Comparison of ENCODE assay signal across 8 cellular contexts in the genomic region with DNA sequence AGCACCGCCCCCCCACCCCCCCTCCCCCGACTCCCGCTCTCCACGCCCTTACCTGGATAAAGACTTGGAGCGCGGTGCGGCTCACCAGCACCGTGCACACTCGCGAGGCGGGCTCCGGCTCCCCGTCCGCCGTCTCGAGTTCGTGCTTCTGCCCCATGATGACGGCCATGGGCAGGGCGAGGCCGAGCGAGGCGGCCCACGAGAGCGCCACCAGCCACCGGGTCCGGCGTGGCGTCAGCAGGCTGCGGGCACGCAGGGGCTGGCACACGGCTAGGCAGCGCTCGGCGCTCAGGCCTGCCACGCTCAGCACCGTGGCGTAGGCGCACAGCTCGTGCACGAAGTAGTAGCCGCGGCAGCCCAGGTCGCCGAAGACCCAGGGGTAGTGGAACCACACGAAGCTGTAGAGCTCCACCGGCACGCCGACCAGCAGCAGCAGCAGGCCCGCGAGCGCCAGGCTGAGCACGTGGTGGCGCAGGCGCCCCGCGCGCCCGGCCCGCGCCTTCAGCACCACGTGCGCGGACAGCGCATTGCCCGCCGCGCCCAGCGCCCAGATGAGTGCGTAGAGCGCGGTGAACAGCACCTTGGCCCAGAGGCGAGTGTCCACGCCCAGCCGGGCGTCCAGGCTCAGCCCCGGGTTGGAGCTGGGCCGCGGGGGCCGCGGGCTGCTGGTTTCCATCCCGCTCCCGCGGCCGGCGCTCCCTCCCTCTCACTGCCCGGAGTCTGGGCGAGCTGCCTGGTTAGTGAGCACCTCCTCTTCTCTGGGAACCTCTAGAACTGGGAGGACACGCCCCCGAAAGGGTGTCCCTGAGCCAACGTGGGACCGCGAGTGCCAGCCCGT. TPM values are rescaled to one million over a fixed set of nuclear protein-coding genes. Genes with fewer than 3 reads are reported as not detected.
DNase-seq lines count a peak whose midpoint lies in the region; ATAC-seq, FAIRE-seq and TF ChIP-seq lines count a peak whose summit lies in the region.

A gene with protein sequence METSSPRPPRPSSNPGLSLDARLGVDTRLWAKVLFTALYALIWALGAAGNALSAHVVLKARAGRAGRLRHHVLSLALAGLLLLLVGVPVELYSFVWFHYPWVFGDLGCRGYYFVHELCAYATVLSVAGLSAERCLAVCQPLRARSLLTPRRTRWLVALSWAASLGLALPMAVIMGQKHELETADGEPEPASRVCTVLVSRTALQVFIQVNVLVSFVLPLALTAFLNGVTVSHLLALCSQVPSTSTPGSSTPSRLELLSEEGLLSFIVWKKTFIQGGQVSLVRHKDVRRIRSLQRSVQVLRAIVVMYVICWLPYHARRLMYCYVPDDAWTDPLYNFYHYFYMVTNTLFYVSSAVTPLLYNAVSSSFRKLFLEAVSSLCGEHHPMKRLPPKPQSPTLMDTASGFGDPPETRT (minus strand): TSS at position 742 of the 838 bp plus-strand sequence. CDS start 66 bp downstream, at position 676.

- H3K36me3 ChIP-seq in Panc1 (ENCODE audit: control insufficient read depth, insufficient read depth, low read length): no peaks in the 10 kb centered on the region

- DNase-seq in AG08396 (ENCODE audit: low spot score) (peak; percentile 88), Panc1 (ENCODE audit: low read depth, low spot score) (no peak), lung microvascular endothelial cell (ENCODE audit: low read depth in 2 of 2) (peak; percentile 64 to 84), substantia nigra (lab: John Stamatoyannopoulos, UW) (peak in 39 of 49 donors; percentile 23 to 87 (median 61)), H54 (ENCODE audit: insufficient read length, low spot score) (no peak), Calu3 (no peak)
- no peak for DNase-seq in effector memory CD8-positive, alpha-beta T cell

- BruUV-seq in Panc1 (replicated peaks; lab: Mats Ljungman, UMichigan) (no TSS peak), Calu3 (replicated peaks; lab: Mats Ljungman, UMichigan) (no TSS peak)

- no peaks in the 10 kb centered on the region for H3K36me3 Mint-ChIP-seq in effector memory CD8-positive, alpha-beta T cell (ENCODE audit: insufficient read depth)
- no peaks in the 10 kb centered on the region for H3K36me3 Mint-ChIP-seq in Calu3 (ENCODE audit: insufficient read depth, unreplicated experiment)

- H3K27ac ChIP-seq in Panc1 (ENCODE audit: low read length) (no peak within 1 kb of the TSS), substantia nigra (ENCODE audit: low read depth, low read length, poor library complexity, severe bottlenecking) (no peak within 1 kb of the TSS)

- no peak for FAIRE-seq in H54 (lab: Jason Lieb, UNC)

- ATAC-seq in Panc1 (peak; percentile 88), HG02884 (IDR thresholded peaks at IDR 0.05; ENCODE audit: unreplicated experiment) (no peak)
- peak; percentile 36 for ATAC-seq in effector memory CD8-positive, alpha-beta T cell (replicated peaks)

- no peak for TF ChIP-seq CTCF in Panc1 (IDR thresholded peaks at IDR 0.05)
- TF ChIP-seq CTCF in Calu3 (IDR thresholded peaks at IDR 0.05; ENCODE audit: unreplicated experiment): no peak

- no peak within 1 kb of the TSS for H3K4me3 Mint-ChIP-seq in effector memory CD8-positive, alpha-beta T cell
- H3K4me3 Mint-ChIP-seq in Calu3 (ENCODE audit: low read depth, unreplicated experiment): no peak within 1 kb of the TSS

- H3K27me3 ChIP-seq in Panc1 (ENCODE audit: control insufficient read depth, insufficient read depth, low read length): peaks cover 7% of the 10 kb centered on the region; the same call in 1 of the 2 replicates

- H3K27me3 Mint-ChIP-seq in effector memory CD8-positive, alpha-beta T cell: peaks cover 32 to 53% of the 10 kb centered on the region in 2 donors
- H3K27me3 Mint-ChIP-seq in Calu3 (ENCODE audit: unreplicated experiment): peaks cover 34% of the 10 kb centered on the region

- peaks cover 0 to 2% of the 10 kb centered on the region in 2 donors for H3K4me1 Mint-ChIP-seq in effector memory CD8-positive, alpha-beta T cell (ENCODE audit: low read depth in 2 of 2)
- no peaks in the 10 kb centered on the region for H3K4me1 Mint-ChIP-seq in Calu3 (ENCODE audit: low read depth, unreplicated experiment)

- CTCF ChIA-PET in Panc1 (lab: Charles Lee) (no interaction called here), Calu3 (lab: Charles Lee) (no interaction called here)

- intact Hi-C loops in Panc1 (cut with micrococcal nuclease; ENCODE audit: unreplicated experiment): no loop called here
- intact Hi-C loops in Calu3 (cut with micrococcal nuclease; ENCODE audit: unreplicated experiment): no loop called here

- no peaks in the 10 kb centered on the region for H3K9me3 ChIP-seq in Panc1 (ENCODE audit: control insufficient read depth, insufficient read depth, low read depth, low read length)

- H3K4me1 ChIP-seq in Panc1 (ENCODE audit: control insufficient read depth, insufficient read depth, low read length): no peaks in the 10 kb centered on the region

- H3K27ac Mint-ChIP-seq in effector memory CD8-positive, alpha-beta T cell: no peak within 1 kb of the TSS
- H3K27ac Mint-ChIP-seq in Calu3 (ENCODE audit: unreplicated experiment): no peak within 1 kb of the TSS

- H3K9me3 Mint-ChIP-seq in effector memory CD8-positive, alpha-beta T cell: peaks cover 0 to 1% of the 10 kb centered on the region in 2 donors
- H3K9me3 Mint-ChIP-seq in Calu3 (ENCODE audit: low read depth, unreplicated experiment): no peaks in the 10 kb centered on the region

- POLR2A ChIA-PET in Panc1 (lab: Charles Lee): no interaction called here

- in situ Hi-C loops in Panc1 (cut with HindIII; ENCODE audit: low pct_unique_long_range_greater_than_20kb, low sequenced_read_pairs): no loop called here

- H3K4me3 ChIP-seq in Panc1 (ENCODE audit: low read depth in 2 of 2, low read length in 2 of 2): peak within 1 kb of the TSS; percentile 9 to 37; a peak in 2 of 4 replicates

- no peak for TF ChIP-seq POLR2A in H54 (IDR thresholded peaks at IDR 0.05; ENCODE audit: low read depth, low read length)

RNA-seq across cellular contexts. Expression of the gene that starts here (rescaled TPM):
- total RNA-seq in Panc1 (2021; ENCODE audit: unreplicated experiment) (0.15 TPM), lung microvascular endothelial cell (not detected in 2 replicates), Calu3 (2022) (not detected in 2 replicates)
- 0.15 TPM for polyA plus RNA-seq in Panc1 (2012; ENCODE audit: insufficient read length)

Comparison
In these comparisons a context has a peak if more than half of its experiments do, and no peak if none do; other contexts are left out.
1. Peak in ATAC-seq and H3K4me3 ChIP-seq in Panc1; RNA of the gene not detected or under 1 TPM.
2. Peak in DNase-seq in lung microvascular endothelial cell; RNA of the gene not detected or under 1 TPM.
3. DNase-seq: peak in AG08396 (single experiment) and substantia nigra (39 of 49); none in Panc1 (single experiment), effector memory CD8-positive, alpha-beta T cell (0 of 3), H54 (single experiment) and Calu3 (single experiment).